ENCODE assay signal across 10 cellular contexts in the genomic region with DNA sequence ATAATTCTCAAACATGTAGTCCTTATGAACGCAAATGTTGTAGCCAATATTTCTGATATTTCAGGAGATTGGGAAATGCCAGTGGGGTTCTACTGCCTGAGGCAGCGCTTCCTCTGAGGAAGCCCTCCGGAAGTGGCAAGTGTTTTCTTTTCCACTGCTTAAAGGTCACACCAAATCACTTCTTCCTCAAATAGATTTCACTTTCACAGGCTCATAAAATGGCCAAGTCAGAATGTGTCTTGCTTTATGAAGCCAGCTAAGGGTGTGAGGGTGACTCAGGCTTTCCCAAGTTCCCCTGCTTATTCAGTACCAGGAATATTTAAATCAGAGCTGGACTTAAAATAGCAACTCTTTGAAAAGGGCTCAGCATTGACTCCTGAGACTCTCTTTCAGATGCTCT.
DNase-seq lines count a peak whose midpoint lies in the region; ATAC-seq, FAIRE-seq and TF ChIP-seq lines count a peak whose summit lies in the region.
"Had no signal": no experiment of that assay in that cellular context is flagged by ENCODE, and none has a peak within 500 bp of the region (broad histone marks: within the 10 kb centered on the region; RNA-seq: fewer than 3 reads in every experiment).

No MANE protein-coding gene starts in this region.

- in situ Hi-C loops in SK-MEL-5 (cut with HindIII; ENCODE audit: low pct_unique_long_range_greater_than_20kb, low sequenced_read_pairs), result no loop called here

- H3K4me2 ChIP-seq in A549, result 0 out of 3 replicates have a peak overlapping the region, but pooled peaks have one; percentile 8
- H3K4me2 ChIP-seq in hepatocyte, result no peak overlapping the region

- no peak for FAIRE-seq in A549 (lab: Jason Lieb, UNC)
- FAIRE-seq in GM12891 (lab: Jason Lieb, UNC), result no peak

- intact Hi-C loops in posterior vena cava (cut with DNase I), result no loop called here
- intact Hi-C loops in spleen (cut with DNase I; ENCODE audit: low total_unique reads), result no loop called here

- H3K36me3 ChIP-seq in hepatocyte (replicated peaks; ENCODE audit: insufficient read depth, low read depth) (no peaks in the 10 kb centered on the region), spleen (no peaks in the 10 kb centered on the region)

- no peaks in the 10 kb centered on the region for H3K27me3 ChIP-seq in hepatocyte
- H3K27me3 ChIP-seq in spleen (replicated peaks in 1 of 7), result no peaks in the 10 kb centered on the region

- H4K20me1 ChIP-seq in hepatocyte (ENCODE audit: insufficient read depth, poor library complexity, severe bottlenecking), result no peaks in the 10 kb centered on the region

- no peaks in the 10 kb centered on the region for H3K79me2 ChIP-seq in hepatocyte

- TF ChIP-seq POLR2A in A549 (IDR thresholded peaks at IDR 0.05; ENCODE audit: low read length) (no peak), spleen (IDR thresholded peaks at IDR 0.05) (no peak), GM12891 (IDR thresholded peaks at IDR 0.05; ENCODE audit: low read depth, low read length) (no peak)

- 73% methylated on average over 3 of the region's 3 CpGs for WGBS in A549 (ENCODE audit: missing lambda C conversion rate)
- 78% methylated on average over 3 of the region's 3 CpGs for WGBS in hepatocyte (ENCODE audit: low lambda C conversion rate, missing lambda C conversion rate)
- WGBS in spleen, 5 donors, result 11 to 43% (median 30%) methylated on average over 2 to 3 of the region's 3 CpGs

- TF ChIP-seq CTCF in A549 (IDR thresholded peaks at IDR 0.05) (no peak), hepatocyte (IDR thresholded peaks at IDR 0.05; ENCODE audit: poor library complexity) (no peak), spleen (IDR thresholded peaks at IDR 0.05 in 8 of 11, conservative IDR thresholded peaks at IDR 0.05 in 3 of 11) (no peak)

- no peak for TF ChIP-seq RAD21 in A549 (conservative IDR thresholded peaks at IDR 0.05 in 1 of 2, IDR thresholded peaks at IDR 0.05 in 1 of 2)

- H3K4me3 ChIP-seq in A549 (no peak overlapping the region), hepatocyte (no peak overlapping the region), spleen (no peak overlapping the region)

- DNase-seq in A549 (ENCODE audit: low read depth in 1 of 2, low spot score in 1 of 2) (peak in 1 of 2 experiments; percentile 22), SK-MEL-5 (ENCODE audit: low read depth, low spot score) (peak; percentile 26), hepatocyte (ENCODE audit: low spot score) (peak; percentile 25), posterior vena cava (ENCODE audit: low spot score) (no peak), spleen (no peak), GM12891 (ENCODE audit: insufficient read length, low spot score) (no peak)
- DNase-seq: activated naive CD8-positive, alpha-beta T cell treated with anti-CD3 and anti-CD28 coated beads, Interleukin-2, amount 10 ng/mL, durations not matched to agents 7 days and 5 days; islet precursor cell had no signal

- H3K27ac ChIP-seq in A549, result no peak overlapping the region
- no peak overlapping the region for H3K27ac ChIP-seq in hepatocyte
- no peak overlapping the region for H3K27ac ChIP-seq in spleen

- no peaks in the 10 kb centered on the region for H3K9me3 ChIP-seq in A549
- no peaks in the 10 kb centered on the region for H3K9me3 ChIP-seq in hepatocyte (ENCODE audit: low read depth)
- no peaks in the 10 kb centered on the region for H3K9me3 ChIP-seq in spleen

- CTCF ChIA-PET in A549 (lab: Yijun Ruan, JAX), result interaction anchor here (1.1 to 1.3 kb wide), 2 partner anchors 14 to 199 kb away, joined by 3 to 4 read pairs; no protein-coding TSS in a partner anchor

- peaks cover 23% of the 10 kb centered on the region for H3K4me1 ChIP-seq in A549
- H3K4me1 ChIP-seq in hepatocyte (ENCODE audit: insufficient read depth), result no peaks in the 10 kb centered on the region
- peaks cover 0 to 20% (median 12%) of the 10 kb centered on the region in 6 donors for H3K4me1 ChIP-seq in spleen

- no peak overlapping the region for H2AFZ ChIP-seq in hepatocyte

- no peaks in the 10 kb centered on the region for H3K9me2 ChIP-seq in hepatocyte (replicated peaks; ENCODE audit: insufficient read depth)

- ATAC-seq in A549, result no peak
- ATAC-seq in GM18498 (IDR thresholded peaks at IDR 0.05; ENCODE audit: unreplicated experiment), result peak; percentile 43
- ATAC-seq in HG03439 (IDR thresholded peaks at IDR 0.05; ENCODE audit: unreplicated experiment), result no peak

- POLR2A ChIA-PET in A549 (lab: Yijun Ruan, JAX), result no interaction called here

- no peak for TF ChIP-seq EP300 in A549 (IDR thresholded peaks at IDR 0.05)

TF ChIP-seq in A549, 52 proteins besides CTCF, POLR2A, EP300 and RAD21:
- no peak for TF ChIP-seq TFCP2L1 (CRISPR knock-in tag; IDR thresholded peaks at IDR 0.05)
- no peak for TF ChIP-seq NPAS2 (CRISPR knock-in tag; IDR thresholded peaks at IDR 0.05; ENCODE audit: borderline replicate concordance)
- no peak for TF ChIP-seq ZNF302 (CRISPR knock-in tag; IDR thresholded peaks at IDR 0.05)
- TF ChIP-seq KDM5A (IDR thresholded peaks at IDR 0.05), result no peak
- no peak for TF ChIP-seq FOSB (CRISPR knock-in tag; IDR thresholded peaks at IDR 0.05)
- no peak for TF ChIP-seq EHMT2 (IDR thresholded peaks at IDR 0.05; ENCODE audit: low read depth)
- TF ChIP-seq CHD2 (IDR thresholded peaks at IDR 0.05; ENCODE audit: low read length, partially characterized antibody), result no peak
- no peak for TF ChIP-seq ZC3H11A (IDR thresholded peaks at IDR 0.05)
- no peak for TF ChIP-seq HDAC2 (IDR thresholded peaks at IDR 0.05)
- no peak for TF ChIP-seq CEBPB (IDR thresholded peaks at IDR 0.05)
- TF ChIP-seq FOXS1 (CRISPR knock-in tag; IDR thresholded peaks at IDR 0.05), result no peak
- TF ChIP-seq RCOR1 (IDR thresholded peaks at IDR 0.05; ENCODE audit: low read depth, low read length), result no peak
- TF ChIP-seq HOXA7 (CRISPR knock-in tag; IDR thresholded peaks at IDR 0.05), result no peak
- TF ChIP-seq MAFK (IDR thresholded peaks at IDR 0.05; ENCODE audit: partially characterized antibody), result no peak
- TF ChIP-seq BHLHE40 (IDR thresholded peaks at IDR 0.05; ENCODE audit: low read depth, low read length), result no peak
- TF ChIP-seq ZSCAN20 (CRISPR knock-in tag; IDR thresholded peaks at IDR 0.05), result no peak
- TF ChIP-seq, protein P1, sequence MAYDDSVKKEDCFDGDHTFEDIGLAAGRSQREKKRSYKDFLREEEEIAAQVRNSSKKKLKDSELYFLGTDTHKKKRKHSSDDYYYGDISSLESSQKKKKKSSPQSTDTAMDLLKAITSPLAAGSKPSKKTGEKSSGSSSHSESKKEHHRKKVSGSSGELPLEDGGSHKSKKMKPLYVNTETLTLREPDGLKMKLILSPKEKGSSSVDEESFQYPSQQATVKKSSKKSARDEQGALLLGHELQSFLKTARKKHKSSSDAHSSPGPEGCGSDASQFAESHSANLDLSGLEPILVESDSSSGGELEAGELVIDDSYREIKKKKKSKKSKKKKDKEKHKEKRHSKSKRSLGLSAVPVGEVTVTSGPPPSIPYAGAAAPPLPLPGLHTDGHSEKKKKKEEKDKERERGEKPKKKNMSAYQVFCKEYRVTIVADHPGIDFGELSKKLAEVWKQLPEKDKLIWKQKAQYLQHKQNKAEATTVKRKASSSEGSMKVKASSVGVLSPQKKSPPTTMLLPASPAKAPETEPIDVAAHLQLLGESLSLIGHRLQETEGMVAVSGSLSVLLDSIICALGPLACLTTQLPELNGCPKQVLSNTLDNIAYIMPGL (CRISPR knock-in tag; IDR thresholded peaks at IDR 0.05; ENCODE audit: borderline replicate concordance), result no peak
- TF ChIP-seq GATA3 (IDR thresholded peaks at IDR 0.05; ENCODE audit: borderline replicate concordance), result no peak

TF ChIP-seq in GM12891, 5 proteins besides CTCF, POLR2A, EP300 and RAD21:
- TF ChIP-seq POLR2AphosphoS5 (IDR thresholded peaks at IDR 0.05; ENCODE audit: low read depth, low read length), result no peak
- TF ChIP-seq TAF1 (IDR thresholded peaks at IDR 0.05; ENCODE audit: low read depth, low read length), result no peak
- no peak for TF ChIP-seq PAX5 (IDR thresholded peaks at IDR 0.05; ENCODE audit: insufficient read depth, low read length, severe bottlenecking)
- TF ChIP-seq SPI1 (IDR thresholded peaks at IDR 0.05; ENCODE audit: low read depth, low read length), result no peak
- TF ChIP-seq POU2F2 (IDR thresholded peaks at IDR 0.05; ENCODE audit: low read depth, low read length), result no peak

Comparison
In these comparisons a context has a peak if more than half of its experiments do, and no peak if none do; other contexts are left out.
1. DNase-seq: peak in SK-MEL-5 (single experiment) and hepatocyte (single experiment); none in posterior vena cava (single experiment), spleen (single experiment) and GM12891 (single experiment).